ENCODE assay signal across 12 cellular contexts in the genomic region with DNA sequence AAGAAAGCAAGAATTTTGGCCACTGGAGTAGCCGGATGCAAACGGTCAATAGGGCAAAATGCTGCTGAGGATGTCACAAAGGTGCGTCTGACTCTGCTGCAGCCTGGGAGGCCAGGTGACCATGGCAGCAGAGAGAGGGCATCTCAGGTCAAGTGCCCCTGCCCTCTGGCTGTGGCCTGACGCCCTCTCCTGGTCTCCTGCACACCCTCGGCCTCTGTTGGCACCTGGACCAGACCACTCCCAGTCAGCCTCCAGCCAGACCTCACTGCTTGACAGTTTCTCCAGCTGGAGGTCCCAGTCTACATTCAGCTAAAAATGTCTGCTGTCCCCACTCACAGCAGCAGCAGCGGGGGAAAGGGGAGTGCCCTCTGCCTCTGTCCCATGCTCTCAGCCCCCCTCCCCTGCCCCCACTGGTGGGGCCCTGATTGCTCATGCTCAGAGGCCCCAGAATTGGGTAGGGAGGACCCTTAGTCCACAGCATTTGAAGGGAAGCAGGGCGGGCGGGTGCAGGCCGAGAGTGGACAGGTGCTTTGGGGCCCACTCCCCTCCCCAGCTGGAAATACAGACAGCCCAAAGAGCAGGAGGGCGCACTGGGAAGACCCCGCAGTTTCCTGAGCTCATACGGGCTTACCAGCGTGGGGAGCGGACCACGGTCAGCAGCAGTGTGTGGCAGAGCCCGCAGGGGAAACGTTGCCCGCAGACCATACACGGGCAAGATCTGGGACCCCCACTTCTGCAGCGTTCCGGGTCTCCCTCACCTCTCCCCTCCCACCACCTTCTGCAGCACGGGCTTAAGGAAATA. TPM values are rescaled to one million over a fixed set of nuclear protein-coding genes. Genes with fewer than 3 reads are reported as not detected.
A peak's percentile ranks its signal among the peaks of the same experiment; 100 is the strongest.
DNase-seq lines count a peak whose midpoint lies in the region; ATAC-seq, FAIRE-seq and TF ChIP-seq lines count a peak whose summit lies in the region.
"Had no signal": no experiment of that assay in that cellular context is flagged by ENCODE, and none has a peak within 500 bp of the region (broad histone marks: within the 10 kb centered on the region; RNA-seq: fewer than 3 reads in every experiment).

No MANE protein-coding gene starts in this region.

- no peaks in the 10 kb centered on the region for H3K9me3 Mint-ChIP-seq in central memory CD8-positive, alpha-beta T cell
- no peaks in the 10 kb centered on the region for H3K9me3 Mint-ChIP-seq in nephron

- ATAC-seq in central memory CD8-positive, alpha-beta T cell (replicated peaks; ENCODE audit: extremely low read depth, poor library complexity, severe bottlenecking): no peak
- ATAC-seq in HG02981 (IDR thresholded peaks at IDR 0.05; ENCODE audit: unreplicated experiment): no peak
- no peak for ATAC-seq in HG02610 (IDR thresholded peaks at IDR 0.05; ENCODE audit: unreplicated experiment)
- ATAC-seq: activated CD8-positive, alpha-beta memory T cell treated with anti-CD3 and anti-CD28 coated beads, Interleukin-2, amount 10 ng/mL, durations not matched to agents 7 days and 5 days had no signal

- no peaks in the 10 kb centered on the region for H3K36me3 ChIP-seq in HUES6 (ENCODE audit: control insufficient read depth, insufficient read depth, low read length)
- no peaks in the 10 kb centered on the region for H3K36me3 ChIP-seq in Peyer's patch
- H3K36me3 ChIP-seq: left lung had no signal

- H3K27me3 Mint-ChIP-seq in central memory CD8-positive, alpha-beta T cell: peaks cover 23% of the 10 kb centered on the region
- peaks cover 46% of the 10 kb centered on the region for H3K27me3 Mint-ChIP-seq in nephron (ENCODE audit: low read depth)

- DNase-seq in DMS53 treated with DMSO at 0.1 percent for 48 hours (lab: John Stamatoyannopoulos, UW; ENCODE audit: unreplicated experiment): peak; percentile 7
- DNase-seq in central memory CD8-positive, alpha-beta T cell (ENCODE audit: low spot score in 2 of 2): no peak
- DNase-seq in GM19239 (ENCODE audit: insufficient read length, low spot score): no peak
- DNase-seq in Peyer's patch: no peak
- DNase-seq: activated CD8-positive, alpha-beta memory T cell treated with anti-CD3 and anti-CD28 coated beads, Interleukin-2, amount 10 ng/mL, durations not matched to agents 7 days and 5 days had no signal

- peak overlapping the region; percentile 66 for H3K4me3 ChIP-seq in HUES6 (ENCODE audit: low read depth, low read length)
- H3K4me3 ChIP-seq in Peyer's patch: peak overlapping the region in 2 of 4 donors; percentile 49 to 62

- H3K27ac Mint-ChIP-seq in central memory CD8-positive, alpha-beta T cell (ENCODE audit: low read depth): no peak overlapping the region
- no peak overlapping the region for H3K27ac Mint-ChIP-seq in nephron
- H3K27ac Mint-ChIP-seq: activated CD8-positive, alpha-beta memory T cell treated with anti-CD3 and anti-CD28 coated beads, Interleukin-2, amount 10 ng/mL, durations not matched to agents 7 days and 5 days had no signal

- peaks cover 3% of the 10 kb centered on the region for H3K36me3 Mint-ChIP-seq in central memory CD8-positive, alpha-beta T cell (ENCODE audit: insufficient read depth)
- no peaks in the 10 kb centered on the region for H3K36me3 Mint-ChIP-seq in nephron (ENCODE audit: low read depth)
- H3K36me3 Mint-ChIP-seq: activated CD8-positive, alpha-beta memory T cell treated with anti-CD3 and anti-CD28 coated beads, Interleukin-2, amount 10 ng/mL, durations not matched to agents 7 days and 5 days had no signal

- H3K27me3 ChIP-seq in HUES6 (ENCODE audit: control insufficient read depth, insufficient read depth, low read length) (peaks cover 44% of the 10 kb centered on the region), Peyer's patch (peaks cover 0 to 11% of the 10 kb centered on the region in 2 donors)

- FAIRE-seq in GM19239 (lab: Jason Lieb, UNC): no peak
- FAIRE-seq: GM12892, RCC 7860 had no signal

- H3K4me1 ChIP-seq in HUES6 (ENCODE audit: control insufficient read depth, insufficient read depth, low read length) (peaks cover 19% of the 10 kb centered on the region), Peyer's patch (peaks cover 0 to 20% (median 13%) of the 10 kb centered on the region in 4 donors)

- H3K9ac ChIP-seq in HUES6 (ENCODE audit: low read length): no peak overlapping the region

- peak overlapping the region; percentile 67 for H3K4me3 Mint-ChIP-seq in central memory CD8-positive, alpha-beta T cell
- H3K4me3 Mint-ChIP-seq in nephron: peak overlapping the region; percentile 64 to 75 (median 65)

- no peaks in the 10 kb centered on the region for H3K9me3 ChIP-seq in HUES6 (ENCODE audit: control insufficient read depth, insufficient read depth, low read depth, low read length)
- no peaks in the 10 kb centered on the region for H3K9me3 ChIP-seq in Peyer's patch
- H3K9me3 ChIP-seq: left lung had no signal

- no peak for TF ChIP-seq POLR2A in Peyer's patch (IDR thresholded peaks at IDR 0.05)

- TF ChIP-seq CTCF in nephron (IDR thresholded peaks at IDR 0.05; ENCODE audit: unreplicated experiment in 3 of 3) (no peak), Peyer's patch (IDR thresholded peaks at IDR 0.05) (peak in 1 of 6 experiments; percentile 13)

- peaks cover 8% of the 10 kb centered on the region for H3K4me1 Mint-ChIP-seq in central memory CD8-positive, alpha-beta T cell
- H3K4me1 Mint-ChIP-seq in nephron: no peaks in the 10 kb centered on the region

- H3K27ac ChIP-seq in HUES6 (ENCODE audit: low read depth, low read length) (no peak overlapping the region), Peyer's patch (no peak overlapping the region)

RNA-seq across cellular contexts. Expression of gene BRSK2, which starts 1.6 kb away (rescaled TPM):
- 1 to 10 TPM in 1 of 4 donors, under 1 TPM in 2, not detected in 1; 0.35 to 6.4 (median 0.40) TPM for total RNA-seq in Peyer's patch
